1 cellular context compared by ENCODE assay signal in the genomic region with DNA sequence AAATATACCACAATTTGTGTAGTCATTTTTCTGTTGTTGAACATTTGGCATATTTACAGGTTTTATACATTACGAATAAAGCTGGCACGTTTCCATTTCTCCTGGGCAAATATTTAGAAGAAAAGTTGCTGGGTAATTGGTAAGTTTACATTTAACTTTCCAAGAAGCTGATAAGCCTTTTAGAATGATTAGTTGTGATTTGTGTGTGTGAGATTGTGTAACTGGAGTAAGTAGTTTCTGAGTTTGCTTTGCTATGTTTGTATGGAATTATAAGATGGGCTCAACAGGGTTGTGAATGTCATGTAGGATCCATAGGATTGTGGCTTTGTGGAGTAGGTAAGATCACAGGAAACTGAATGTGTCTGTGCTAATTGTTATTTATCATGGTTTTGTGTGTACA.
TF ChIP-seq lines count a peak whose summit lies in the region.

No MANE protein-coding gene starts in this region.

TF ChIP-seq in HepG2, 621 proteins besides CTCF, POLR2A, EP300 and RAD21:
- TF ChIP-seq, protein P1, sequence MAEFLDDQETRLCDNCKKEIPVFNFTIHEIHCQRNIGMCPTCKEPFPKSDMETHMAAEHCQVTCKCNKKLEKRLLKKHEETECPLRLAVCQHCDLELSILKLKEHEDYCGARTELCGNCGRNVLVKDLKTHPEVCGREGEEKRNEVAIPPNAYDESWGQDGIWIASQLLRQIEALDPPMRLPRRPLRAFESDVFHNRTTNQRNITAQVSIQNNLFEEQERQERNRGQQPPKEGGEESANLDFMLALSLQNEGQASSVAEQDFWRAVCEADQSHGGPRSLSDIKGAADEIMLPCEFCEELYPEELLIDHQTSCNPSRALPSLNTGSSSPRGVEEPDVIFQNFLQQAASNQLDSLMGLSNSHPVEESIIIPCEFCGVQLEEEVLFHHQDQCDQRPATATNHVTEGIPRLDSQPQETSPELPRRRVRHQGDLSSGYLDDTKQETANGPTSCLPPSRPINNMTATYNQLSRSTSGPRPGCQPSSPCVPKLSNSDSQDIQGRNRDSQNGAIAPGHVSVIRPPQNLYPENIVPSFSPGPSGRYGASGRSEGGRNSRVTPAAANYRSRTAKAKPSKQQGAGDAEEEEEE (CRISPR knock-in tag; IDR thresholded peaks at IDR 0.05; ENCODE audit: borderline replicate concordance): no peak
- no peak for TF ChIP-seq KIAA2018 (CRISPR knock-in tag; IDR thresholded peaks at IDR 0.05; ENCODE audit: borderline replicate concordance)
- no peak for TF ChIP-seq ZNF878 (CRISPR knock-in tag; IDR thresholded peaks at IDR 0.05)
- no peak for TF ChIP-seq ZNF788 (CRISPR knock-in tag; IDR thresholded peaks at IDR 0.05; ENCODE audit: borderline replicate concordance)
- TF ChIP-seq ZNF772 (CRISPR knock-in tag; IDR thresholded peaks at IDR 0.05): no peak
- no peak for TF ChIP-seq ZNF251 (CRISPR knock-in tag; IDR thresholded peaks at IDR 0.05)
- TF ChIP-seq ZBTB44 (CRISPR knock-in tag; IDR thresholded peaks at IDR 0.05): no peak
